ENCODE assay signal across 10 cellular contexts in the genomic region with DNA sequence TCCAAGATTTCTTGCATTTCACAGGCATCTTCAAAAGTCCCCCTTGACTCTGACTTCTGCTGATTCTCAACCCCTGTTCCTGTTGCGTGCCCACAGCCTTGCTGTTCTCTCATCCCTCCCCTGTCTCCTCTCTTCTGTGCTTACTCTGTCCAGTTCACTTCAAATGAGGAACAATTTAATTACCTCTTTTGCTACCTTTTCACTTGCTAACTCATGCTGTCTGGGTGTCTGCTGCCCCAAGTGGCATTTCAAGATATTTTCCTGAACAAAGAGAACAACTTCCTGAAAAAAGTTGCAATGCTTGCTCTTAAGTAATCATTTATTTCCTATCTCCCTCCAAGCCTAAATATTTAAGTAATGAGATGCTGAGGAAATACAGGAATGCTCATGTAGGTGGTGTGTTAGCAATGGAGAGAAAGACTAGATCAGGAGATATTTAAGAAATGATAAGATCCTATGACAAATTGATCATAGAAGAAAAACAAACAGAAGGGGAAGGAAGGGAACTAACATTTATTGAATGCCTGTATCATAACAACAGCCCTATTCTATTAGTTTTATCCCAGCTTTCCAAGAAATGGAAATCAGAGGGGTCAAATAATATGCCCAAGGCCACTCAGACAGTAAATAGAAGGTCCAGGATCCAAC. TPM values are rescaled to one million over a fixed set of nuclear protein-coding genes. Genes with fewer than 3 reads are reported as not detected.
DNase-seq lines count a peak whose midpoint lies in the region; ATAC-seq and TF ChIP-seq lines count a peak whose summit lies in the region.
"Had no signal": no experiment of that assay in that cellular context is flagged by ENCODE, and none has a peak within 500 bp of the region (broad histone marks: within the 10 kb centered on the region; RNA-seq: fewer than 3 reads in every experiment).

No MANE protein-coding gene starts in this region.

- ATAC-seq in GM21619 (IDR thresholded peaks at IDR 0.05; ENCODE audit: unreplicated experiment), result peak; percentile 44
- ATAC-seq in GM21526 (IDR thresholded peaks at IDR 0.05; ENCODE audit: low FRiP score, unreplicated experiment), result no peak
- no peak for ATAC-seq in HG02571 (IDR thresholded peaks at IDR 0.05; ENCODE audit: unreplicated experiment)
- ATAC-seq in GM21825 (IDR thresholded peaks at IDR 0.05; ENCODE audit: unreplicated experiment), result no peak
- ATAC-seq in HG03097 (IDR thresholded peaks at IDR 0.05; ENCODE audit: low FRiP score, unreplicated experiment), result no peak

- no peaks in the 10 kb centered on the region for H3K36me3 ChIP-seq in kidney epithelial cell (ENCODE audit: control insufficient read depth, insufficient read depth, low read length)
- H3K36me3 ChIP-seq: thoracic aorta had no signal

- peak; percentile 43 for TF ChIP-seq CTCF in kidney epithelial cell (IDR thresholded peaks at IDR 0.05; ENCODE audit: insufficient read depth, low read length, poor library complexity, severe bottlenecking)

- H3K4me3 ChIP-seq in kidney epithelial cell (ENCODE audit: low read depth, low read length), result no peak overlapping the region
- H3K4me3 ChIP-seq: thoracic aorta had no signal

- DNase-seq in CD1c-positive myeloid dendritic cell (ENCODE audit: extremely low spot score), result peak; percentile 64
- DNase-seq in SKM-1 (lab: John Stamatoyannopoulos, UW; ENCODE audit: unreplicated experiment), result peak; percentile 77
- DNase-seq in kidney epithelial cell (ENCODE audit: low read depth), result no peak
- DNase-seq: NCI-H187 treated with DMSO at 0.1 percent for 48 hours had no signal

- no peaks in the 10 kb centered on the region for H3K27me3 ChIP-seq in kidney epithelial cell (ENCODE audit: control insufficient read depth, insufficient read depth, low read length)

RNA-seq across cellular contexts. Expression of a gene that starts 42.2 kb away (rescaled TPM):
- 1.8 and 3.3 TPM in 2 replicates for total RNA-seq in kidney epithelial cell
